9 cellular contexts compared by ENCODE assay signal in the genomic region with DNA sequence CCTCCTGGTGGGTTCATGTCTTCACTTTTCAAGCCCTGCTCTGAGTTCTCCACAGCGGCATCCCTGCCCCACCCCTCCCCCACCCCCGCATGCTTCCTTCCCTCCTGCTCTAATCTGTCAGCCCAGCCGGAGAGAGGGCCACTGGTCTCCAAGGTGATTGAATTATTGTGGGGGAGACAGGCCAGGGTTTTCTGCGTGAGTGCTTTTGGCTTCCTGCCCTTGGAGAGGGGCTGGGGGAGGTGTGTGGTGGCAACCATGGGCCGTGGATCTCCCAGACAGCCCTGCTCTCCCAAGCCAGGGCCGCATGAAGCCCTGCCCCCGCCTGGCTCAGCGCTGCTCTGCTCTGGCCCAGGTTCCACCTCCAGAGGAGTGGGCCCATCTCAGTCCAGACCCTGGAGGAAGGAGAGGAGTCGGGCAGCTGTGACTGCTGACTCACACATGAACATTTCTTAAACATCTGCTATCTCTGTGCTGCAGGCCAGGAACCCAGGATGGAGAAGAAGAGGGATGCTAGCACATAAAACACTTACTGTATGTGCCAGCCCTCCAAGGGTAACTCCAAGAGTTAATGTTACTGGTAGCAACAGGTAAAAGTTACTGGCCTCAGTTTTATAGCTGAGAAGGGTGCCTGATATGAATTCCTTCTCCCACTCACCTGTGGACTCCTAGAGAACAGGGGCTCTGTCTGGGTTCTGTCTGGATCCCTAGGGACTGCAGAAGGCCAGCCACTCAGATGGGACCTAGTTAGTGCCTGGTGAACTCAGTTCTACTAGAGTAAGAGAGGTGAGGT.
DNase-seq lines count a peak whose midpoint lies in the region; ATAC-seq and TF ChIP-seq lines count a peak whose summit lies in the region.
"Had no signal": no experiment of that assay in that cellular context is flagged by ENCODE, and none has a peak within 500 bp of the region (broad histone marks: within the 10 kb centered on the region; RNA-seq: fewer than 3 reads in every experiment).

No MANE protein-coding gene starts in this region.

- H3K9ac ChIP-seq in stomach smooth muscle (ENCODE audit: low read length in 2 of 2): no peak overlapping the region

- ATAC-seq in HG03469 (IDR thresholded peaks at IDR 0.05; ENCODE audit: unreplicated experiment): no peak

- no peaks in the 10 kb centered on the region for H3K36me3 ChIP-seq in left ventricle myocardium inferior
- H3K36me3 ChIP-seq in stomach smooth muscle (ENCODE audit: control insufficient read depth in 2 of 2, insufficient read depth in 2 of 2, low read length in 2 of 2): peaks cover 0 to 2% of the 10 kb centered on the region in 2 donors

- intact Hi-C loops in left ventricle myocardium inferior (cut with micrococcal nuclease): no loop called here

- peaks cover 100% of the 10 kb centered on the region for H3K4me1 ChIP-seq in left ventricle myocardium inferior
- H3K4me1 ChIP-seq in stomach smooth muscle (ENCODE audit: control insufficient read depth, insufficient read depth, low read length): peaks cover 97% of the 10 kb centered on the region

- TF ChIP-seq CTCF in left ventricle myocardium inferior (IDR thresholded peaks at IDR 0.05; ENCODE audit: borderline replicate concordance): no peak

- H3K4me3 ChIP-seq in left ventricle myocardium inferior: no peak overlapping the region
- no peak overlapping the region for H3K4me3 ChIP-seq in stomach smooth muscle (ENCODE audit: low read length in 2 of 2)

- peak overlapping the region; percentile 86 for H3K27ac ChIP-seq in left ventricle myocardium inferior (replicated peaks)
- H3K27ac ChIP-seq in stomach smooth muscle (ENCODE audit: low read length): peak overlapping the region; percentile 18
- H3K27ac ChIP-seq: 22Rv1 had no signal

- no peaks in the 10 kb centered on the region for H3K9me3 ChIP-seq in left ventricle myocardium inferior (replicated peaks)
- no peaks in the 10 kb centered on the region for H3K9me3 ChIP-seq in stomach smooth muscle (ENCODE audit: control insufficient read depth in 2 of 2, low read length in 2 of 2)

- peak; percentile 65 for DNase-seq in NCI-H1436 (lab: John Stamatoyannopoulos, UW)
- no peak for DNase-seq in NCI-H1436 treated with DMSO at 0.1 percent for 48 hours (lab: John Stamatoyannopoulos, UW)
- peak; percentile 98 for DNase-seq in SK-N-DZ (ENCODE audit: low spot score)
- DNase-seq in left ventricle myocardium inferior: no peak
- DNase-seq in SW480 (ENCODE audit: low spot score): no peak
- DNase-seq in effector CD4-positive, alpha-beta T cell: no peak

- H3K27me3 ChIP-seq in left ventricle myocardium inferior (ENCODE audit: low read depth) (no peaks in the 10 kb centered on the region), stomach smooth muscle (ENCODE audit: control insufficient read depth in 1 of 2, insufficient read depth in 2 of 2, low read length in 2 of 2) (no peaks in the 10 kb centered on the region)

Comparison
In these comparisons a context has a peak if more than half of its experiments do, and no peak if none do; other contexts are left out.
1. DNase-seq: peak in NCI-H1436 (single experiment) and SK-N-DZ (single experiment); none in NCI-H1436 treated with DMSO at 0.1 percent for 48 hours (single experiment), left ventricle myocardium inferior (single experiment), SW480 (single experiment) and effector CD4-positive, alpha-beta T cell (single experiment).